In the genomic region with DNA sequence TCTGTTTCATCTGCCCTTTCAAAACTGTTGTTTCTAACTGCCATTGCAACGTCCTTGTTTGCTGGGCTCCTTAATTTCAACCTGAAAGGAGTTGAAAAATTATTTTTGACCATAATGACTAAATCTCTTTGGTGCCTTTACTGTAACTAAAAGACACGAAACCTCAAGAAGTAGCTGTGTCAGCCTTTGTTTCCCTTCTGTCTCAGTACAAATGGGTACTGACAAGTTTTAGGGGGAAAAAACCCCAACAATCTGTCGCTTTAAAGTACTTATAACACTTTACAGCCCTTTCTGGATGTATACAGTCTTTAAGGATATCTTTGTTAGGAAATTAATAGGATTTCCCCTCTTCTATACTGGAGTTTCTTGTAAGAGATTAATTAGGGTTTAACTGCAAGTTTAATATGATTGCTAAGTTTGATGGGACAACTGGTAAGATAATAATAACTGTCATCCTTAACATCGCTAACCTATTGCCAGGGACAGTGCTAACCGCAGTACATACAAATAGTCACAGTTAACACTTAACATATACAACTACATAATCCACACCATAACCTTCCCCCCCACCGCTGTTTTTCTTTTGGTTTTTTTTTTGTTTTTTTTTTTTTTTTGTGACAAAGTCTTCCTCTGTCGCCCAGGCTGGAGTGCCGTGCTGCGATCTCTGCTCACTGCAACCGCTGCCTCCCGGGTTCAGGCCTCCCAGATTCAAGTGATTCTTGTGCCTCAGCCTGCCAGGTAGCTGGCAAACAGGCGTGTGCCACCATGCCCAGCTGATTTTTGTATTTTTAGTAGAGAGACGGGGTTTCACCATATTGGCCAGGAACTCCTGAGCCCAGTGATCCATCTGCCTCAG, we compare ENCODE assay signal across 12 cellular contexts. TPM values are rescaled to one million over a fixed set of nuclear protein-coding genes. Genes with fewer than 3 reads are reported as not detected.
DNase-seq lines count a peak whose midpoint lies in the region; ATAC-seq and TF ChIP-seq lines count a peak whose summit lies in the region.
"Had no signal": no experiment of that assay in that cellular context is flagged by ENCODE, and none has a peak within 500 bp of the region (broad histone marks: within the 10 kb centered on the region; RNA-seq: fewer than 3 reads in every experiment).

No MANE protein-coding gene starts in this region.

- no peak overlapping the region for H3K27ac Mint-ChIP-seq in activated T-cell treated with anti-CD3 and anti-CD28 coated beads, Interleukin-2, amount 50 U/mL, for 72 hours

- 44 to 62% methylated on average over 7 to 13 of the region's 13 CpGs for WGBS in transverse colon (ENCODE audit: low coverage in 1 of 2), 2 donors

- TF ChIP-seq CTCF in cardiac fibroblast (IDR thresholded peaks at IDR 0.05; ENCODE audit: low read depth, low read length) = no peak
- TF ChIP-seq CTCF in transverse colon (IDR thresholded peaks at IDR 0.05) = no peak

- DNase-seq in activated T-cell treated with anti-CD3 and anti-CD28 coated beads, Interleukin-2, amount 50 U/mL, for 72 hours = no peak
- DNase-seq in activated T-cell treated with anti-CD3 and anti-CD28 coated beads for 4 hours (no peak), cardiac fibroblast (ENCODE audit: low read depth in 2 of 2) (no peak), transverse colon (no peak), NCI-H146 (lab: John Stamatoyannopoulos, UW) (no peak)
- DNase-seq: activated CD4-positive, alpha-beta T cell treated with anti-CD3 and anti-CD28 coated beads, Interleukin-2, amount 50 U/mL, for 4 hours; cerebellar nuclear complex; kidney; stimulated activated CD4-positive, alpha-beta T cell treated with anti-CD3 and anti-CD28 coated beads, Interleukin-4, amount 100 ng/mL, for 24 hours had no signal

- H3K4me3 ChIP-seq in cardiac fibroblast (replicated peaks in 1 of 2; ENCODE audit: low read depth in 2 of 2, low read length in 2 of 2) (peak overlapping the region; percentile 60 to 61), muscle layer of duodenum (ENCODE audit: low read depth in 1 of 2, low read length in 2 of 2) (peak overlapping the region; percentile 13 to 66), transverse colon (peak overlapping the region in 3 of 4 donors; percentile 44 to 57 (median 49))

- no peak for ATAC-seq in activated T-cell treated with anti-CD3 and anti-CD28 coated beads, Interleukin-2, amount 50 U/mL, for 72 hours (replicated peaks in 1 of 2)
- ATAC-seq in HG02852 (IDR thresholded peaks at IDR 0.05; ENCODE audit: unreplicated experiment) (no peak), HG03432 (IDR thresholded peaks at IDR 0.05; ENCODE audit: unreplicated experiment) (no peak)

- in situ Hi-C loops in transverse colon (cut with MboI; ENCODE audit: low pct_ligation_motif_present in 1 of 4, low pct_unique_long_range_greater_than_20kb in 1 of 4, low sequenced_read_pairs in 3 of 4) = no loop called here

- H3K36me3 ChIP-seq in muscle layer of duodenum (ENCODE audit: control insufficient read depth in 1 of 2, insufficient read depth in 2 of 2, low read length in 2 of 2) (peaks cover 0 to 8% of the 10 kb centered on the region in 2 donors), transverse colon (no peaks in the 10 kb centered on the region)

- H3K9me3 Mint-ChIP-seq in activated T-cell treated with anti-CD3 and anti-CD28 coated beads, Interleukin-2, amount 50 U/mL, for 72 hours = no peaks in the 10 kb centered on the region

- H3K9me3 ChIP-seq in muscle layer of duodenum (ENCODE audit: control insufficient read depth in 1 of 2, low read length in 2 of 2) (no peaks in the 10 kb centered on the region), transverse colon (no peaks in the 10 kb centered on the region)

- H3K4me1 Mint-ChIP-seq in activated T-cell treated with anti-CD3 and anti-CD28 coated beads, Interleukin-2, amount 50 U/mL, for 72 hours (ENCODE audit: low read depth) = peaks cover 19% of the 10 kb centered on the region

- peaks cover 7% of the 10 kb centered on the region for H3K27me3 ChIP-seq in muscle layer of duodenum (ENCODE audit: low read depth, low read length)
- H3K27me3 ChIP-seq in transverse colon = no peaks in the 10 kb centered on the region

- H3K27ac ChIP-seq in muscle layer of duodenum (ENCODE audit: low read length) = no peak overlapping the region
- H3K27ac ChIP-seq in transverse colon = peak overlapping the region; percentile 46 to 70 (median 66)

- TF ChIP-seq POLR2A in transverse colon (IDR thresholded peaks at IDR 0.05) = no peak

- peak overlapping the region; percentile 53 to 63 for H3K4me3 Mint-ChIP-seq in activated T-cell treated with anti-CD3 and anti-CD28 coated beads, Interleukin-2, amount 50 U/mL, for 72 hours

- intact Hi-C loops in transverse colon (cut with DNase I; ENCODE audit: low total_unique reads) = no loop called here

- peaks cover 0 to 29% of the 10 kb centered on the region in 2 donors for H3K4me1 ChIP-seq in muscle layer of duodenum (ENCODE audit: control insufficient read depth in 1 of 2, insufficient read depth in 2 of 2, low read length in 2 of 2)
- H3K4me1 ChIP-seq in transverse colon = peaks cover 9 to 57% (median 30%) of the 10 kb centered on the region in 4 donors

- peaks cover 0 to 4% of the 10 kb centered on the region in 2 donors for H3K36me3 Mint-ChIP-seq in activated T-cell treated with anti-CD3 and anti-CD28 coated beads, Interleukin-2, amount 50 U/mL, for 72 hours (ENCODE audit: insufficient read depth in 2 of 2)

- peaks cover 79% of the 10 kb centered on the region for H3K27me3 Mint-ChIP-seq in activated T-cell treated with anti-CD3 and anti-CD28 coated beads, Interleukin-2, amount 50 U/mL, for 72 hours (ENCODE audit: low read depth)

- TF ChIP-seq EP300 in transverse colon (IDR thresholded peaks at IDR 0.05; ENCODE audit: low read depth) = no peak

RNA-seq across cellular contexts. Expression of a gene that starts 1.7 kb away (rescaled TPM):
- under 1 TPM; 0.23 to 0.26 TPM for total RNA-seq in activated T-cell treated with anti-CD3 and anti-CD28 coated beads, Interleukin-2, amount 50 U/mL, for 72 hours
- 10 to 100 TPM in 2 of 4 donors, 1 to 10 TPM in 2; 1.5 to 12.5 (median 7.5) TPM for total RNA-seq in transverse colon

RNA-seq across cellular contexts. Expression of a gene that starts 41.3 kb away (rescaled TPM):
- total RNA-seq in activated T-cell treated with anti-CD3 and anti-CD28 coated beads, Interleukin-2, amount 50 U/mL, for 72 hours = 10 to 100 TPM; 26.4 to 26.7 TPM
- 10 to 100 TPM in 3 of 4 donors, 1 to 10 TPM in 1; 4.9 to 21.3 (median 13.1) TPM for total RNA-seq in transverse colon
